In genomic region chr17:9937901-9938300, GRCh38 we compare ENCODE assay signal across 16 cellular contexts. TPM values are rescaled to one million over a fixed set of nuclear protein-coding genes. Genes with fewer than 3 reads are reported as not detected.
"Had no signal": no experiment of that assay in that cellular context is flagged by ENCODE, and none has a peak within 500 bp of the region (broad histone marks: within the 10 kb centered on the region; RNA-seq: fewer than 3 reads in every experiment).

No MANE protein-coding gene starts in this region.

- H3K9me3 Mint-ChIP-seq: activated T-helper 2 cell treated with anti-CD3 and anti-CD28 coated beads, Interferon-gamma antibody, Interleukin-2, Interleukin-4, amounts not matched to agents 10 μg/mL and 5 μg/mL and 100 μg/mL, durations not matched to agents 14 hours and 24 hours and 36 hours had no signal

- H3K36me3 Mint-ChIP-seq: naive thymus-derived CD4-positive, alpha-beta T cell had no signal

- H3K27me3 ChIP-seq: foreskin keratinocyte had no signal

- H3K4me3 ChIP-seq: mucosa of descending colon, skin epidermis had no signal

- FAIRE-seq: colon, endometrium had no signal

- H3K27ac ChIP-seq: foreskin keratinocyte had no signal

- H3K27ac Mint-ChIP-seq: activated naive CD4-positive, alpha-beta T cell treated with anti-CD3 and anti-CD28 coated beads for 36 hours; activated T-helper 2 cell treated with anti-CD3 and anti-CD28 coated beads, Interferon-gamma antibody, Interleukin-2, Interleukin-4, amounts not matched to agents 10 μg/mL and 5 μg/mL and 100 μg/mL, durations not matched to agents 14 hours and 24 hours and 36 hours; naive thymus-derived CD4-positive, alpha-beta T cell had no signal

- H3K4me1 ChIP-seq: foreskin keratinocyte had no signal

- H3K4me3 Mint-ChIP-seq: activated naive CD4-positive, alpha-beta T cell treated with anti-CD3 and anti-CD28 coated beads for 36 hours; naive thymus-derived CD4-positive, alpha-beta T cell had no signal

- H3K4me1 Mint-ChIP-seq: naive thymus-derived CD4-positive, alpha-beta T cell had no signal

- DNase-seq: activated CD4-positive, alpha-beta T cell treated with anti-CD3 and anti-CD28 coated beads, Interleukin-2, amount 50 U/mL, for 4 hours; activated CD4-positive, CD25-positive, alpha-beta regulatory T cell treated with anti-CD3 and anti-CD28 coated beads, Interleukin-2, amount 50 U/mL, for 72 hours; activated naive CD4-positive, alpha-beta T cell treated with anti-CD3 and anti-CD28 coated beads for 36 hours; foreskin keratinocyte; naive thymus-derived CD4-positive, alpha-beta T cell; retina; stimulated activated CD4-positive, alpha-beta T cell treated with anti-CD3 and anti-CD28 coated beads, Interleukin-4, amount 100 ng/mL, for 24 hours; stimulated activated naive CD4-positive, alpha-beta T cell; T-helper 1 cell; T1000; trophoblast cell had no signal

RNA-seq across cellular contexts. Expression of gene RCVRN, which starts 32.8 kb away (rescaled TPM):
- total RNA-seq: activated naive CD4-positive, alpha-beta T cell treated with anti-CD3 and anti-CD28 coated beads for 36 hours; activated T-helper 2 cell treated with anti-CD3 and anti-CD28 coated beads, Interferon-gamma antibody, Interleukin-2, Interleukin-4, amounts not matched to agents 10 μg/mL and 5 μg/mL and 100 μg/mL, durations not matched to agents 14 hours and 24 hours and 36 hours; foreskin keratinocyte had no signal
- polyA plus RNA-seq: foreskin keratinocyte; naive thymus-derived CD4-positive, alpha-beta T cell had no signal
